7 cellular contexts compared by ENCODE assay signal in genomic region chr1:104019675-104020049, GRCh38.
"Had no signal": no experiment of that assay in that cellular context is flagged by ENCODE, and none has a peak within 500 bp of the region (broad histone marks: within the 10 kb centered on the region; RNA-seq: fewer than 3 reads in every experiment).

No MANE protein-coding gene starts in this region.

- DNase-seq: GM23248, GOT3, H7, HFFc6, IMR-90, KBM-7 had no signal

- ATAC-seq: HCT116 had no signal
